ENCODE assay signal across 13 cellular contexts in the genomic region with DNA sequence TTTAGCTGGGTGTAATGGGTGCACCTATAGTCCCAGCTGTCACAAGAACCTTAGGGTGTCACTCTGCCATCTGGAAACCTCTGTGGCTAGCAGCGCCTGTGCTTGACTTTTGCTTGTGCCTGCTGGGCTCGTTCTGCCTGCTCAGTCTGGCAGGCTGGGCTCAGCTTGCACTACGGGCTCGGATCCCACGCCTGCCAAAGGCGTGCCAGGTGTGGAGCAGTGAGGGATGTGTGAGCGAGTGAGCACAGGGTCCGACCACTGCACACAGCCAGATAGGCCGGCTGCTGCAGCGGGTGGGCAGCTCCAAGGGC. TPM values are rescaled to one million over a fixed set of nuclear protein-coding genes. Genes with fewer than 3 reads are reported as not detected.
DNase-seq lines count a peak whose midpoint lies in the region; ATAC-seq and TF ChIP-seq lines count a peak whose summit lies in the region.
"Had no signal": no experiment of that assay in that cellular context is flagged by ENCODE, and none has a peak within 500 bp of the region (broad histone marks: within the 10 kb centered on the region; RNA-seq: fewer than 3 reads in every experiment).

No MANE protein-coding gene starts in this region.

- H3K9me3 Mint-ChIP-seq in WTC11, result no peaks in the 10 kb centered on the region

- ATAC-seq in WTC11, result peak; percentile 5; the same call in 1 of the 2 replicates
- ATAC-seq in HG03039 (IDR thresholded peaks at IDR 0.05; ENCODE audit: unreplicated experiment), result no peak
- ATAC-seq in activated CD4-positive, CD25-positive, alpha-beta regulatory T cell treated with anti-CD3 and anti-CD28 coated beads, Interleukin-2, amount 50 U/mL, for 24 hours, result no peak

- H3K4me3 ChIP-seq in liver (ENCODE audit: low read depth in 1 of 3, low read length in 3 of 3) (no peak overlapping the region), subcutaneous abdominal adipose tissue (ENCODE audit: low read depth in 1 of 5, low read length in 5 of 5) (peak overlapping the region in 2 of 5 donors; percentile 52 to 56)

- H3K36me3 ChIP-seq in liver (ENCODE audit: control insufficient read depth in 4 of 4, insufficient read depth in 3 of 4, low read depth in 1 of 4, low read length in 3 of 4) (no peaks in the 10 kb centered on the region), subcutaneous abdominal adipose tissue (ENCODE audit: control insufficient read depth in 5 of 5, insufficient read depth in 5 of 5, low read length in 5 of 5) (no peaks in the 10 kb centered on the region)
- H3K36me3 ChIP-seq: esophagus muscularis mucosa had no signal

- peak overlapping the region; percentile 69 for H3K27ac Mint-ChIP-seq in WTC11

- H3K27ac ChIP-seq in liver (ENCODE audit: low read depth in 1 of 2, low read length in 2 of 2) (peak overlapping the region; percentile 19 to 20), subcutaneous abdominal adipose tissue (ENCODE audit: low read depth, low read length) (peak overlapping the region; percentile 29)
- H3K27ac ChIP-seq: RWPE1 had no signal

- H3K4me1 Mint-ChIP-seq in WTC11, result peaks cover 24% of the 10 kb centered on the region

- no peaks in the 10 kb centered on the region for H3K36me3 Mint-ChIP-seq in WTC11

- H3K27me3 ChIP-seq in liver (ENCODE audit: control insufficient read depth in 4 of 4, insufficient read depth in 4 of 4, low read length in 3 of 4) (no peaks in the 10 kb centered on the region), subcutaneous abdominal adipose tissue (ENCODE audit: control insufficient read depth in 5 of 5, insufficient read depth in 4 of 5, low read length in 5 of 5) (no peaks in the 10 kb centered on the region)
- H3K27me3 ChIP-seq: esophagus muscularis mucosa had no signal

- H3K9me3 ChIP-seq in liver (ENCODE audit: control insufficient read depth in 4 of 4, low read length in 3 of 4) (no peaks in the 10 kb centered on the region), subcutaneous abdominal adipose tissue (ENCODE audit: control insufficient read depth in 5 of 5, low read length in 5 of 5) (no peaks in the 10 kb centered on the region)
- H3K9me3 ChIP-seq: esophagus muscularis mucosa had no signal

- DNase-seq in SHP77 (lab: John Stamatoyannopoulos, UW) (peak; percentile 28 to 68), SHP77 treated with DMSO at 0.1 percent for 48 hours (lab: John Stamatoyannopoulos, UW) (no peak), WTC11 (ENCODE audit: low spot score) (no peak), HEK293T (ENCODE audit: extremely low spot score) (no peak)
- DNase-seq: amniotic stem cell, DMS79 treated with DMSO at 0.1 percent for 48 hours, NCI-H2107 had no signal

- peaks cover 0 to 14% (median 8%) of the 10 kb centered on the region in 4 donors for H3K4me1 ChIP-seq in liver (ENCODE audit: control insufficient read depth in 4 of 4, insufficient read depth in 4 of 4, low read length in 3 of 4)
- H3K4me1 ChIP-seq in subcutaneous abdominal adipose tissue (ENCODE audit: control insufficient read depth in 5 of 5, insufficient read depth in 5 of 5, low read length in 5 of 5), result peaks cover 2 to 35% (median 28%) of the 10 kb centered on the region in 5 donors

- H3K4me3 Mint-ChIP-seq in WTC11, result peak overlapping the region; percentile 91

- CTCF ChIA-PET in WTC11 (lab: Charles Lee) (interaction anchor here (0.6 to 5.5 kb wide), 14 partner anchors 11 to 881 kb away, joined by 3 to 37 read pairs (median 4); partner anchors contain the start of genes SH3D21 and TRAPPC3), HEK293T (lab: Yijun Ruan, JAX) (interaction anchor here (1.5 kb wide), 1 partner anchor 13 kb away, joined by 5 read pairs; no protein-coding TSS in a partner anchor)

- POLR2A ChIA-PET in WTC11 (lab: Charles Lee), result interaction anchor here (0.6 to 6.5 kb wide), 13 partner anchors 12 to 252 kb away, joined by 3 to 172 read pairs (median 6); partner anchors contain the start of genes EVA1B, MRPS15, SH3D21 and STK40
- POLR2A ChIA-PET in HEK293T (lab: Yijun Ruan, JAX), result interaction anchor here (0.8 to 7.7 kb wide), 4 partner anchors 12 to 50 kb away, joined by 3 to 147 read pairs (median 7); partner anchors contain the start of genes OSCP1 and STK40

- H3K9ac ChIP-seq in liver (ENCODE audit: low read depth in 1 of 2, low read length in 2 of 2) (no peak overlapping the region), subcutaneous abdominal adipose tissue (ENCODE audit: low read length in 5 of 5) (peak overlapping the region in 3 of 5 donors; percentile 23 to 53 (median 28))

- no peak for TF ChIP-seq CTCF in WTC11 (IDR thresholded peaks at IDR 0.05)
- TF ChIP-seq CTCF in liver (IDR thresholded peaks at IDR 0.05; ENCODE audit: low read depth, low read length, missing input control), result no peak

- H3K27me3 Mint-ChIP-seq in WTC11 (ENCODE audit: low read depth), result no peaks in the 10 kb centered on the region; the same call in 1 of the 2 replicates

- 93% methylated on average over 10 of the region's 10 CpGs for WGBS in liver

- no peak for TF ChIP-seq RAD21 in liver (IDR thresholded peaks at IDR 0.05)

TF ChIP-seq in WTC11, 78 proteins besides CTCF, POLR2A, EP300 and RAD21 (continues in another document):
- TF ChIP-seq NR2C2 (CRISPR knock-in tag; IDR thresholded peaks at IDR 0.05) (no peak), ZNF425 (CRISPR knock-in tag; conservative IDR thresholded peaks at IDR 0.05) (no peak), ZNF263 (CRISPR knock-in tag; IDR thresholded peaks at IDR 0.05; ENCODE audit: low read depth) (no peak), SOX15 (CRISPR knock-in tag; IDR thresholded peaks at IDR 0.05) (no peak)

TF ChIP-seq in liver, 16 proteins besides CTCF, POLR2A, EP300 and RAD21 (continues in another document):
- TF ChIP-seq REST (IDR thresholded peaks at IDR 0.05), result no peak
- no peak for TF ChIP-seq GABPA (IDR thresholded peaks at IDR 0.05 in 1 of 2, conservative IDR thresholded peaks at IDR 0.05 in 1 of 2)
- TF ChIP-seq, protein P1, sequence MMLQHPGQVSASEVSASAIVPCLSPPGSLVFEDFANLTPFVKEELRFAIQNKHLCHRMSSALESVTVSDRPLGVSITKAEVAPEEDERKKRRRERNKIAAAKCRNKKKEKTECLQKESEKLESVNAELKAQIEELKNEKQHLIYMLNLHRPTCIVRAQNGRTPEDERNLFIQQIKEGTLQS (IDR thresholded peaks at IDR 0.05), result no peak

TF ChIP-seq in HEK293T, 16 proteins besides CTCF, POLR2A, EP300 and RAD21:
- TF ChIP-seq SUZ12 (IDR thresholded peaks at IDR 0.05) (no peak), ZNF384 (IDR thresholded peaks at IDR 0.05) (no peak), SP1 (IDR thresholded peaks at IDR 0.05) (no peak), BHLHE40 (IDR thresholded peaks at IDR 0.05; ENCODE audit: borderline replicate concordance) (no peak), CTBP1 (IDR thresholded peaks at IDR 0.05; ENCODE audit: borderline replicate concordance) (no peak), L3MBTL2 (conservative IDR thresholded peaks at IDR 0.05) (no peak), FOXA1 (IDR thresholded peaks at IDR 0.05) (no peak), PKNOX1 (IDR thresholded peaks at IDR 0.05) (no peak), ELF4 (IDR thresholded peaks at IDR 0.05) (no peak), TARDBP (IDR thresholded peaks at IDR 0.05) (no peak), ARNT (IDR thresholded peaks at IDR 0.05) (no peak), HDGF (IDR thresholded peaks at IDR 0.05; ENCODE audit: borderline replicate concordance) (no peak)
TF ChIP-seq in HEK293T: peak in this region for 0.

RNA-seq across cellular contexts. Expression of gene LSM10, which starts 2.8 kb away (rescaled TPM):
- total RNA-seq in WTC11 (2021) (49.1 to 56.3 TPM (median 49.3 TPM) in 3 replicates), liver (1 to 10 TPM; 6.2 to 8.0 TPM)
- polyA plus RNA-seq in liver, result 10 to 100 TPM; 40.2 to 45.2 TPM

RNA-seq across cellular contexts. Expression of gene STK40, which starts 14.7 kb away (rescaled TPM):
- total RNA-seq in WTC11 (2021), result 17.8 to 24.7 TPM (median 20.4 TPM) in 3 replicates
- 10 to 100 TPM; 21.6 to 22.3 TPM for total RNA-seq in liver
- 10 to 100 TPM; 13.0 to 26.8 TPM for polyA plus RNA-seq in liver

RNA-seq across cellular contexts. Expression of gene OSCP1, which starts 49.8 kb away (rescaled TPM):
- total RNA-seq in WTC11 (2021) (1.7 to 2.3 TPM (median 2.0 TPM) in 3 replicates), liver (1 to 10 TPM; 1.5 to 1.7 TPM)
- 1 to 10 TPM; 1.1 to 1.5 TPM for polyA plus RNA-seq in liver

Comparison
In these comparisons a context has a peak if more than half of its experiments do, and no peak if none do; other contexts are left out.
1. DNase-seq: peak in SHP77 (2 of 2); none in SHP77 treated with DMSO at 0.1 percent for 48 hours (single experiment), WTC11 (single experiment) and HEK293T (single experiment).
2. H3K9ac ChIP-seq: peak in subcutaneous abdominal adipose tissue (3 of 5); none in liver (0 of 2).